33 cellular contexts compared by ENCODE assay signal in the genomic region with DNA sequence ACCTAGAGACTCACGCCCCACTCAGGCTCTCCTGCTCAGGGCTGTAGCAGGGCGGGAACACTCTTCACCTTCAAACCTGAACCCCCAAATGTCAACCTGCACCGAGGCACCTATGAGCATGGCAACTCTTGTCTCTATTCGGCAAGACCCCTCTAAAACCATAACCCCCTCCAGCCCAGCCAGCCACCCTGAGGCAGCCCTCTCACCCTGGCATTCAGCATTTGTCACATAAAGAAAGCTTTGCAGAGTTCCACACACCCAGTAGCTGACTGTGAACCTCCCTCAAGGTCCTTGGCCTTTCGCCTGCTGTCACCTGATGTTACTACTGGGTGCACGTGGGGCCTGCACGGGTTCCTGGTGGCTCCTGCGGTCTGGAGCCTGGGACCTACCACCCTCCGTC.
"Had no signal": no experiment of that assay in that cellular context is flagged by ENCODE, and none has a peak within 500 bp of the region (broad histone marks: within the 10 kb centered on the region; RNA-seq: fewer than 3 reads in every experiment).

No MANE protein-coding gene starts in this region.

- H3K36me3 Mint-ChIP-seq: activated CD4-positive, alpha-beta memory T cell treated with anti-CD3 and anti-CD28 coated beads for 36 hours; activated naive CD4-positive, alpha-beta T cell treated with anti-CD3 and anti-CD28 coated beads, Interleukin-2, amount 10 ng/mL, durations not matched to agents 7 days and 5 days; activated naive CD4-positive, alpha-beta T cell treated with anti-CD3 and anti-CD28 coated beads, Interleukin-2, amount 50 U/mL, for 24 hours; activated naive CD8-positive, alpha-beta T cell; activated naive CD8-positive, alpha-beta T cell treated with anti-CD3 and anti-CD28 coated beads, Interleukin-2, amount 10 ng/mL, durations not matched to agents 7 days and 5 days had no signal

- H3K4me3 ChIP-seq: body of pancreas, breast epithelium had no signal

- H3K4me3 Mint-ChIP-seq: activated B cell treated with CpG ODN at 0.5 μM for 24 hours; activated CD4-positive, alpha-beta memory T cell treated with anti-CD3 and anti-CD28 coated beads for 36 hours; activated CD4-positive, alpha-beta T cell treated with anti-CD3 and anti-CD28 coated beads, Interleukin-2, amount 10 ng/mL, durations not matched to agents 24 days and 14 days; activated CD8-positive, alpha-beta T cell treated with anti-CD3 and anti-CD28 coated beads for 36 hours; activated naive CD4-positive, alpha-beta T cell treated with anti-CD3 and anti-CD28 coated beads, Interleukin-2, amount 10 ng/mL, durations not matched to agents 7 days and 5 days; activated naive CD4-positive, alpha-beta T cell treated with anti-CD3 and anti-CD28 coated beads, Interleukin-2, amount 50 U/mL, for 24 hours; activated naive CD8-positive, alpha-beta T cell; activated naive CD8-positive, alpha-beta T cell treated with anti-CD3 and anti-CD28 coated beads, Interleukin-2, amount 10 ng/mL, durations not matched to agents 7 days and 5 days; activated naive CD8-positive, alpha-beta T cell treated with anti-CD3 and anti-CD28 coated beads, Interleukin-2, amount 50 U/mL, for 24 hours; activated T-cell treated with anti-CD3 and anti-CD28 coated beads, Interleukin-2, amount 50 U/mL, for 24 hours; T-helper 1 cell treated with Interleukin-12 subunit alpha and Interleukin-12 subunit beta and Interleukin-4 antibody, amounts not matched to agents 30 μg/mL and 1 μg/mL, for 36 hours; T-helper 2 cell treated with Interferon-gamma antibody and Interleukin-4, amounts not matched to agents 5 μg/mL and 100 μg/mL, for 36 hours had no signal

- FAIRE-seq: astrocyte, TTC549 had no signal

- H3K27ac ChIP-seq: body of pancreas, brain microvascular endothelial cell, breast epithelium, VCaP had no signal

- DNase-seq: activated B cell treated with CpG ODN at 0.5 μM for 24 hours; activated CD4-positive, alpha-beta memory T cell treated with anti-CD3 and anti-CD28 coated beads for 36 hours; activated CD4-positive, alpha-beta T cell treated with anti-CD3 and anti-CD28 coated beads for 4 hours; activated CD4-positive, alpha-beta T cell treated with anti-CD3 and anti-CD28 coated beads, Interleukin-2, amount 10 ng/mL, durations not matched to agents 24 days and 14 days; activated CD4-positive, alpha-beta T cell treated with anti-CD3 and anti-CD28 coated beads, Interleukin-2, amount 50 U/mL, for 1 hour; activated CD4-positive, alpha-beta T cell treated with anti-CD3 and anti-CD28 coated beads, Interleukin-2, amount 50 U/mL, for 4 hours; activated CD4-positive, CD25-positive, alpha-beta regulatory T cell treated with anti-CD3 and anti-CD28 coated beads, Interleukin-2, amount 50 U/mL, for 72 hours; activated CD8-positive, alpha-beta memory T cell treated with anti-CD3 and anti-CD28 coated beads, Interleukin-2, amount 50 U/mL, for 48 hours; activated CD8-positive, alpha-beta T cell treated with anti-CD3 and anti-CD28 coated beads for 36 hours; activated effector memory CD4-positive, alpha-beta T cell treated with Interleukin-2 at 50 U/mL for 16 hours; activated gamma-delta T cell; activated naive CD4-positive, alpha-beta T cell treated with anti-CD3 and anti-CD28 coated beads, Interleukin-2, amount 10 ng/mL, durations not matched to agents 7 days and 5 days; activated naive CD4-positive, alpha-beta T cell treated with Interleukin-2 at 50 U/mL for 16 hours; activated naive CD8-positive, alpha-beta T cell treated with anti-CD3 and anti-CD28 coated beads, Interleukin-2, amount 10 ng/mL, durations not matched to agents 7 days and 5 days; activated naive CD8-positive, alpha-beta T cell treated with anti-CD3 and anti-CD28 coated beads, Interleukin-2, amount 50 U/mL, for 24 hours; activated T-cell treated with anti-CD3 and anti-CD28 coated beads, Interleukin-2, amount 50 U/mL, for 24 hours; activated T-cell treated with anti-CD3 and anti-CD28 coated beads, Interleukin-2, amount 50 U/mL, for 48 hours; aorta; body of pancreas; brain microvascular endothelial cell; central memory CD4-positive, alpha-beta T cell; T-helper 1 cell; T-helper 2 cell; T-helper 9 cell had no signal

- ATAC-seq: activated CD8-positive, alpha-beta T cell treated with anti-CD3 and anti-CD28 coated beads for 36 hours; activated naive CD8-positive, alpha-beta T cell treated with anti-CD3 and anti-CD28 coated beads, Interleukin-2, amount 50 U/mL, for 24 hours; body of pancreas had no signal

- H3K4me1 Mint-ChIP-seq: activated CD4-positive, alpha-beta T cell treated with anti-CD3 and anti-CD28 coated beads, Interleukin-2, amount 10 ng/mL, durations not matched to agents 24 days and 14 days; activated naive CD4-positive, alpha-beta T cell treated with anti-CD3 and anti-CD28 coated beads, Interleukin-2, amount 10 ng/mL, durations not matched to agents 7 days and 5 days; activated naive CD4-positive, alpha-beta T cell treated with anti-CD3 and anti-CD28 coated beads, Interleukin-2, amount 50 U/mL, for 24 hours; activated naive CD8-positive, alpha-beta T cell treated with anti-CD3 and anti-CD28 coated beads, Interleukin-2, amount 10 ng/mL, durations not matched to agents 7 days and 5 days; activated naive CD8-positive, alpha-beta T cell treated with anti-CD3 and anti-CD28 coated beads, Interleukin-2, amount 50 U/mL, for 24 hours had no signal

- H3K36me3 ChIP-seq: brain microvascular endothelial cell, breast epithelium had no signal

- H3K4me1 ChIP-seq: body of pancreas, breast epithelium had no signal

- H3K9me3 ChIP-seq: body of pancreas, breast epithelium had no signal

- H3K27ac Mint-ChIP-seq: activated B cell treated with CpG ODN at 0.5 μM for 24 hours; activated CD4-positive, alpha-beta memory T cell treated with anti-CD3 and anti-CD28 coated beads for 36 hours; activated CD4-positive, alpha-beta T cell treated with anti-CD3 and anti-CD28 coated beads, Interleukin-2, amount 10 ng/mL, durations not matched to agents 24 days and 14 days; activated CD8-positive, alpha-beta T cell treated with anti-CD3 and anti-CD28 coated beads for 36 hours; activated naive CD4-positive, alpha-beta T cell treated with anti-CD3 and anti-CD28 coated beads, Interleukin-2, amount 50 U/mL, for 24 hours; activated naive CD8-positive, alpha-beta T cell; activated naive CD8-positive, alpha-beta T cell treated with anti-CD3 and anti-CD28 coated beads, Interleukin-2, amount 10 ng/mL, durations not matched to agents 7 days and 5 days; activated naive CD8-positive, alpha-beta T cell treated with anti-CD3 and anti-CD28 coated beads, Interleukin-2, amount 50 U/mL, for 24 hours; activated T-cell treated with anti-CD3 and anti-CD28 coated beads, Interleukin-2, amount 50 U/mL, for 24 hours; activated T-helper 2 cell treated with anti-CD3 and anti-CD28 coated beads, Interferon-gamma antibody, Interleukin-2, Interleukin-4, amounts not matched to agents 10 μg/mL and 5 μg/mL and 100 μg/mL, durations not matched to agents 14 hours and 24 hours and 36 hours; T-helper 1 cell treated with Interleukin-12 subunit alpha and Interleukin-12 subunit beta and Interleukin-4 antibody, amounts not matched to agents 30 μg/mL and 1 μg/mL, for 36 hours; T-helper 2 cell treated with Interferon-gamma antibody and Interleukin-4, amounts not matched to agents 5 μg/mL and 100 μg/mL, for 36 hours had no signal

- H3K27me3 Mint-ChIP-seq: activated CD8-positive, alpha-beta T cell treated with anti-CD3 and anti-CD28 coated beads for 36 hours; activated naive CD4-positive, alpha-beta T cell treated with anti-CD3 and anti-CD28 coated beads, Interleukin-2, amount 50 U/mL, for 24 hours; activated naive CD8-positive, alpha-beta T cell; activated naive CD8-positive, alpha-beta T cell treated with anti-CD3 and anti-CD28 coated beads, Interleukin-2, amount 10 ng/mL, durations not matched to agents 7 days and 5 days; activated naive CD8-positive, alpha-beta T cell treated with anti-CD3 and anti-CD28 coated beads, Interleukin-2, amount 50 U/mL, for 24 hours had no signal

- H3K27me3 ChIP-seq: body of pancreas, brain microvascular endothelial cell, breast epithelium had no signal

- H3K9me3 Mint-ChIP-seq: activated B cell treated with CpG ODN at 0.5 μM for 24 hours; activated CD4-positive, alpha-beta T cell treated with anti-CD3 and anti-CD28 coated beads, Interleukin-2, amount 10 ng/mL, durations not matched to agents 24 days and 14 days; activated CD8-positive, alpha-beta T cell treated with anti-CD3 and anti-CD28 coated beads for 36 hours; activated naive CD4-positive, alpha-beta T cell treated with anti-CD3 and anti-CD28 coated beads, Interleukin-2, amount 50 U/mL, for 24 hours; activated naive CD8-positive, alpha-beta T cell treated with anti-CD3 and anti-CD28 coated beads, Interleukin-2, amount 10 ng/mL, durations not matched to agents 7 days and 5 days; activated T-cell treated with anti-CD3 and anti-CD28 coated beads, Interleukin-2, amount 50 U/mL, for 24 hours had no signal
